In the genomic region with DNA sequence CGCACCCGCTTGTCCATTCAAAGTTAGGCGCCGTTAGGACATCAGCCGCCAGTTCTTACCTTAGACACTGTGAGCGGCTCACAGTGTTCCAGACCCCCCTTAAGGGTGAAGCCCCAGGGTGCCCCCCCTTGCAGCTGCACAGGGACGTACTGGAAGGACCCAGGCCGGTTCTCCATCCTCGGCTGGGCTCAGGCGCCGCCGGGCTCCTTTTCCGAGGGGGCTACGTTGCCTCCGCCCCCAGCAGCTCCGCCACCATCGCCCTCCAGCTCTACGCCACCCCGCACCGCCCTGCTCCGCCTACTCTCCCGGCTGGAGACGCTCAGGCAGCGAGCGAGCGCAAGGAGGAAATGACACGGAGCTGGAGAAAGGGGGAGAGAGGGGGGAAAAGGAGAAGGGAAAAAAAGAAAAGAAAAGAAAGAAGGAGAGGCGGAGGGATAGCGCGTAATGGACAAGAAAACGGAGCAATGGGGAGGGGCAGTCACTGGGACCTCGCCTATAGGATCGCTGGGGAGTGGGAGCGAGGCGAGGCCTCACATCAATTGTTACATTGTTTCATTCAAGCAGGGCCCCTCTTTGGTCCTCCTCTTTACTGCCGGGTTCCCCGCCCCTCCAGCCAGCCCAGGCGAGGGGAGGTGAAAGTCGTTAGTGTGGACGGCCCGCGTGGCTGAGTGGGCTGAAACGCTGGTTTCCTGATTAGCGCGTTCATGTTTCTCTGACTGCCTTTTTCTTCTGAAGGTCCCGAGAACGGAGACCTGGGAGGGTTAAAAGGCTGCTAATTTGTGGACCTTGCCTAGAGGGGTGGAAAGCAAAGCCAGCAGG, we compare ENCODE assay signal across 8 cellular contexts. TPM values are rescaled to one million over a fixed set of nuclear protein-coding genes. Genes with fewer than 3 reads are reported as not detected.
A peak's percentile ranks its signal among the peaks of the same experiment; 100 is the strongest.
DNase-seq lines count a peak whose midpoint lies in the region; ATAC-seq and TF ChIP-seq lines count a peak whose summit lies in the region.

A gene with protein sequence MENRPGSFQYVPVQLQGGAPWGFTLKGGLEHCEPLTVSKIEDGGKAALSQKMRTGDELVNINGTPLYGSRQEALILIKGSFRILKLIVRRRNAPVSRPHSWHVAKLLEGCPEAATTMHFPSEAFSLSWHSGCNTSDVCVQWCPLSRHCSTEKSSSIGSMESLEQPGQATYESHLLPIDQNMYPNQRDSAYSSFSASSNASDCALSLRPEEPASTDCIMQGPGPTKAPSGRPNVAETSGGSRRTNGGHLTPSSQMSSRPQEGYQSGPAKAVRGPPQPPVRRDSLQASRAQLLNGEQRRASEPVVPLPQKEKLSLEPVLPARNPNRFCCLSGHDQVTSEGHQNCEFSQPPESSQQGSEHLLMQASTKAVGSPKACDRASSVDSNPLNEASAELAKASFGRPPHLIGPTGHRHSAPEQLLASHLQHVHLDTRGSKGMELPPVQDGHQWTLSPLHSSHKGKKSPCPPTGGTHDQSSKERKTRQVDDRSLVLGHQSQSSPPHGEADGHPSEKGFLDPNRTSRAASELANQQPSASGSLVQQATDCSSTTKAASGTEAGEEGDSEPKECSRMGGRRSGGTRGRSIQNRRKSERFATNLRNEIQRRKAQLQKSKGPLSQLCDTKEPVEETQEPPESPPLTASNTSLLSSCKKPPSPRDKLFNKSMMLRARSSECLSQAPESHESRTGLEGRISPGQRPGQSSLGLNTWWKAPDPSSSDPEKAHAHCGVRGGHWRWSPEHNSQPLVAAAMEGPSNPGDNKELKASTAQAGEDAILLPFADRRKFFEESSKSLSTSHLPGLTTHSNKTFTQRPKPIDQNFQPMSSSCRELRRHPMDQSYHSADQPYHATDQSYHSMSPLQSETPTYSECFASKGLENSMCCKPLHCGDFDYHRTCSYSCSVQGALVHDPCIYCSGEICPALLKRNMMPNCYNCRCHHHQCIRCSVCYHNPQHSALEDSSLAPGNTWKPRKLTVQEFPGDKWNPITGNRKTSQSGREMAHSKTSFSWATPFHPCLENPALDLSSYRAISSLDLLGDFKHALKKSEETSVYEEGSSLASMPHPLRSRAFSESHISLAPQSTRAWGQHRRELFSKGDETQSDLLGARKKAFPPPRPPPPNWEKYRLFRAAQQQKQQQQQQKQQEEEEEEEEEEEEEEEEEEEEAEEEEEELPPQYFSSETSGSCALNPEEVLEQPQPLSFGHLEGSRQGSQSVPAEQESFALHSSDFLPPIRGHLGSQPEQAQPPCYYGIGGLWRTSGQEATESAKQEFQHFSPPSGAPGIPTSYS (N-terminal part only) (minus strand): TSS at position 352 of the 819 bp plus-strand sequence. CDS start 176 bp downstream, at position 176.

- H3K9ac ChIP-seq in SK-N-SH (peak within 1 kb of the TSS; percentile 5; the same call in 1 of the 2 replicates), neural cell (ENCODE audit: low read length) (peak within 1 kb of the TSS; percentile 64)

- H3K27ac ChIP-seq in CD4-positive, alpha-beta memory T cell (ENCODE audit: low read depth, low read length), result no peak within 1 kb of the TSS
- no peak within 1 kb of the TSS for H3K27ac ChIP-seq in SK-N-SH (ENCODE audit: low read depth in 2 of 2, low read length in 1 of 2)
- H3K27ac ChIP-seq in neural cell (ENCODE audit: low read length), result peak within 1 kb of the TSS; percentile 51

- peaks cover 13 to 24% of the 10 kb centered on the region in 2 donors for H3K27me3 Mint-ChIP-seq in CD4-positive, alpha-beta memory T cell
- H3K27me3 Mint-ChIP-seq in T-helper 17 cell, result peaks cover 33% of the 10 kb centered on the region

- no peaks in the 10 kb centered on the region for H3K4me1 ChIP-seq in CD4-positive, alpha-beta memory T cell (ENCODE audit: insufficient read depth, low read length)
- H3K4me1 ChIP-seq in SK-N-SH (ENCODE audit: control insufficient read depth in 1 of 2, insufficient read depth in 2 of 2, low read depth in 1 of 2, low read length in 1 of 2), result no peaks in the 10 kb centered on the region; a peak in 1 of 4 replicates

- H3K4me2 ChIP-seq in SK-N-SH (peak within 1 kb of the TSS; percentile 73), neural cell (ENCODE audit: low read length) (no peak within 1 kb of the TSS)

- H4K20me1 ChIP-seq in SK-N-SH (ENCODE audit: insufficient read depth) (no peaks in the 10 kb centered on the region), neural cell (ENCODE audit: insufficient read depth) (no peaks in the 10 kb centered on the region)

- POLR2A ChIA-PET in CD4-positive, alpha-beta memory T cell (lab: Charles Lee; ENCODE audit: partially characterized antibody), result no interaction called here
- POLR2A ChIA-PET in SK-N-SH (lab: Yijun Ruan, JAX), result no interaction called here

- no peaks in the 10 kb centered on the region for H3K27me3 ChIP-seq in CD4-positive, alpha-beta memory T cell (ENCODE audit: insufficient read depth, low read length)
- H3K27me3 ChIP-seq in SK-N-SH (ENCODE audit: insufficient read depth), result peaks cover 37% of the 10 kb centered on the region; the same call in 1 of the 2 replicates
- H3K27me3 ChIP-seq in neural cell (ENCODE audit: insufficient read depth, low read depth, low read length), result no peaks in the 10 kb centered on the region

- no peaks in the 10 kb centered on the region for H3K9me2 ChIP-seq in SK-N-SH
- H3K9me2 ChIP-seq in neural cell (ENCODE audit: insufficient read depth, low read length), result no peaks in the 10 kb centered on the region

- H2AFZ ChIP-seq in SK-N-SH (ENCODE audit: low read depth), result peak within 1 kb of the TSS; percentile 46; the same call in 1 of the 2 replicates
- peak within 1 kb of the TSS; percentile 8 for H2AFZ ChIP-seq in neural cell (ENCODE audit: low read depth, low read length)

- peak within 1 kb of the TSS in 6 of 8 donors; percentile 4 to 49 (median 23) for H3K4me3 Mint-ChIP-seq in CD4-positive, alpha-beta memory T cell
- H3K4me3 Mint-ChIP-seq in T-helper 17 cell, result no peak within 1 kb of the TSS

- peaks cover 0 to 5% (median 0%) of the 10 kb centered on the region in 8 donors for H3K9me3 Mint-ChIP-seq in CD4-positive, alpha-beta memory T cell

- H3K27ac Mint-ChIP-seq in CD4-positive, alpha-beta memory T cell, result no peak within 1 kb of the TSS
- H3K27ac Mint-ChIP-seq in T-helper 17 cell, result no peak within 1 kb of the TSS

- TF ChIP-seq CTCF in SK-N-SH (IDR thresholded peaks at IDR 0.05), result no peak
- no peak for TF ChIP-seq CTCF in neural cell (IDR thresholded peaks at IDR 0.05; ENCODE audit: poor library complexity, severe bottlenecking)

- no peak for TF ChIP-seq RAD21 in SK-N-SH (IDR thresholded peaks at IDR 0.05; ENCODE audit: low read length)
- TF ChIP-seq RAD21 in neural cell (conservative IDR thresholded peaks at IDR 0.05), result no peak

- ATAC-seq in T-helper 17 cell (no peak), HG02981 (IDR thresholded peaks at IDR 0.05; ENCODE audit: unreplicated experiment) (no peak), HG03354 (IDR thresholded peaks at IDR 0.05; ENCODE audit: poor library complexity, severe bottlenecking, unreplicated experiment) (no peak)

- H3K4me1 Mint-ChIP-seq in CD4-positive, alpha-beta memory T cell, result no peaks in the 10 kb centered on the region
- no peaks in the 10 kb centered on the region for H3K4me1 Mint-ChIP-seq in T-helper 17 cell

- H3F3A ChIP-seq in SK-N-SH (replicated peaks; ENCODE audit: insufficient read depth), result no peaks in the 10 kb centered on the region
- no peaks in the 10 kb centered on the region for H3F3A ChIP-seq in neural cell (ENCODE audit: insufficient read depth, low read length, poor library complexity, severe bottlenecking)

- CTCF ChIA-PET in CD4-positive, alpha-beta memory T cell (lab: Charles Lee; ENCODE audit: partially characterized antibody), result no interaction called here
- CTCF ChIA-PET in SK-N-SH (lab: Yijun Ruan, JAX), result no interaction called here

- 17% methylated on average over 44 of the region's 47 CpGs for WGBS in SK-N-SH (ENCODE audit: low lambda C conversion rate)

- TF ChIP-seq EP300 in SK-N-SH (IDR thresholded peaks at IDR 0.05; ENCODE audit: borderline replicate concordance in 1 of 2, low read depth in 1 of 2, low read length in 1 of 2) (no peak), neural cell (conservative IDR thresholded peaks at IDR 0.05; ENCODE audit: poor library complexity, severe bottlenecking) (no peak)

- no peak for DNase-seq in CD4-positive, alpha-beta memory T cell
- peak; percentile 30 for DNase-seq in SK-N-SH
- no peak for DNase-seq in glomerular endothelial cell (ENCODE audit: extremely low read depth, low read depth, low spot score)
- DNase-seq in T-helper 17 cell, result no peak
- DNase-seq in NCI-H446 (lab: John Stamatoyannopoulos, UW), result no peak

- H3K9me3 ChIP-seq in CD4-positive, alpha-beta memory T cell (ENCODE audit: control insufficient read depth in 1 of 2, low read length in 2 of 2), result no peaks in the 10 kb centered on the region
- H3K9me3 ChIP-seq in SK-N-SH (no peaks in the 10 kb centered on the region), neural cell (ENCODE audit: low read length) (no peaks in the 10 kb centered on the region), T-helper 17 cell (ENCODE audit: control insufficient read depth, low read length, poor library complexity, severe bottlenecking) (no peaks in the 10 kb centered on the region)

- H3K4me3 ChIP-seq in CD4-positive, alpha-beta memory T cell (ENCODE audit: low read length in 2 of 2), result no peak within 1 kb of the TSS
- peak within 1 kb of the TSS; percentile 40 to 62; a peak in 3 of 4 replicates for H3K4me3 ChIP-seq in SK-N-SH (ENCODE audit: low read depth in 2 of 2, low read length in 1 of 2)
- peak within 1 kb of the TSS; percentile 75 for H3K4me3 ChIP-seq in neural cell (ENCODE audit: low read length)

- H3K36me3 ChIP-seq in CD4-positive, alpha-beta memory T cell (ENCODE audit: insufficient read depth, low read length), result no peaks in the 10 kb centered on the region
- H3K36me3 ChIP-seq in SK-N-SH (replicated peaks in 1 of 2; ENCODE audit: control insufficient read depth in 1 of 2, insufficient read depth in 2 of 2, low read length in 1 of 2) (no peaks in the 10 kb centered on the region), neural cell (ENCODE audit: insufficient read depth, low read length) (no peaks in the 10 kb centered on the region)

- intact Hi-C loops in CD4-positive, alpha-beta memory T cell (cut with micrococcal nuclease), result no loop called here

- H3K36me3 Mint-ChIP-seq in CD4-positive, alpha-beta memory T cell, result no peaks in the 10 kb centered on the region
- H3K36me3 Mint-ChIP-seq in T-helper 17 cell (ENCODE audit: low read depth), result peaks cover 3% of the 10 kb centered on the region

- no peaks in the 10 kb centered on the region for H3K79me2 ChIP-seq in SK-N-SH (ENCODE audit: insufficient read depth)
- no peaks in the 10 kb centered on the region for H3K79me2 ChIP-seq in neural cell (replicated peaks; ENCODE audit: insufficient read depth, low read length)

TF ChIP-seq in SK-N-SH, 30 proteins besides CTCF, POLR2A, EP300 and RAD21 (continues in another document):
- no peak for TF ChIP-seq MXI1 (IDR thresholded peaks at IDR 0.05; ENCODE audit: low read depth, low read length)

TF ChIP-seq in neural cell, 6 proteins besides CTCF, POLR2A, EP300 and RAD21 (continues in another document):
- TF ChIP-seq TAF1 (IDR thresholded peaks at IDR 0.05; ENCODE audit: low read depth), result no peak

RNA-seq across cellular contexts. Expression of the gene that starts here (rescaled TPM):
- total RNA-seq in CD4-positive, alpha-beta memory T cell, result not detected
- not detected for polyA plus RNA-seq in CD4-positive, alpha-beta memory T cell
- polyA plus RNA-seq in SK-N-SH (2012; rRNA removed) (0.31 and 0.45 TPM in 2 replicates), neural cell (1.4 and 2.6 TPM in 2 replicates)
- 0.15 and 0.21 TPM in 2 replicates for polyA plus RNA-seq in SK-N-SH (2012; cell fraction: cytosol; rRNA removed)
- polyA plus RNA-seq in SK-N-SH (2012; cell fraction: nucleus; rRNA removed), result 0.83 and 0.86 TPM in 2 replicates
- total RNA-seq in glomerular endothelial cell (39.6 and 48.9 TPM in 2 replicates), T-helper 17 cell (1 to 10 TPM in 1 of 2 donors, under 1 TPM in 1; 0.02 to 1.6 TPM)
- 6.8 and 8.3 TPM in 2 replicates for polyA minus RNA-seq in neural cell

Comparison
In these comparisons a context has a peak if more than half of its experiments do, and no peak if none do; other contexts are left out.
1. RNA of the gene that starts here (total RNA-seq): 39.6 to 48.9 TPM in glomerular endothelial cell; 0.02 to 1.6 TPM in T-helper 17 cell and not detected in CD4-positive, alpha-beta memory T cell; every median in the first group is over 10 times any median in the second.
2. Peak in DNase-seq, H3K4me3 ChIP-seq, H3K9ac ChIP-seq and H3K4me2 ChIP-seq in SK-N-SH; RNA of the gene not detected or under 1 TPM.